Comparison of ENCODE assay signal across 8 cellular contexts in genomic region chr18:52812834-52813233, GRCh38.
"Had no signal": no experiment of that assay in that cellular context is flagged by ENCODE, and none has a peak within 500 bp of the region (broad histone marks: within the 10 kb centered on the region; RNA-seq: fewer than 3 reads in every experiment).

No MANE protein-coding gene starts in this region.

- DNase-seq: GDM1, GF-D8 had no signal

- ATAC-seq: GM12878 had no signal

- FAIRE-seq: G401.6, GM12878, GM12891, GM12892, GM18507, GM19239 had no signal

- H3K4me3 ChIP-seq: GM12878 had no signal
